Comparison of ENCODE assay signal across 24 cellular contexts in genomic region chr15:81282911-81283310, GRCh38.
"Had no signal": no experiment of that assay in that cellular context is flagged by ENCODE, and none has a peak within 500 bp of the region (broad histone marks: within the 10 kb centered on the region; RNA-seq: fewer than 3 reads in every experiment).

No MANE protein-coding gene starts in this region.

- DNase-seq: activated B cell treated with CpG ODN at 0.5 μM for 24 hours; activated CD4-positive, alpha-beta T cell treated with anti-CD3 and anti-CD28 coated beads for 1 hour; activated CD4-positive, alpha-beta T cell treated with anti-CD3 and anti-CD28 coated beads, Interleukin-2, amount 10 ng/mL, durations not matched to agents 24 days and 14 days; activated CD4-positive, alpha-beta T cell treated with anti-CD3 and anti-CD28 coated beads, Interleukin-2, amount 50 U/mL, for 48 hours; activated CD8-positive, alpha-beta memory T cell treated with anti-CD3 and anti-CD28 coated beads, Interleukin-2, amount 10 ng/mL, durations not matched to agents 7 days and 5 days; activated naive CD4-positive, alpha-beta T cell treated with Interleukin-2 at 50 U/mL for 16 hours; aorta; central memory CD4-positive, alpha-beta T cell; MM.1S; NCI-H1105; NCI-H1436; NCI-H1694 treated with DMSO at 0.1 percent for 48 hours; NCI-H2029 treated with DMSO at 0.1 percent for 48 hours; NCI-H345; NCI-H510A; NCI-H526 treated with DMSO at 0.1 percent for 48 hours; NCI-H82; RPMI8226; SHP77; T-helper 2 cell; T1000 had no signal

- H3K27me3 ChIP-seq: breast epithelium had no signal

- H3K9me3 ChIP-seq: breast epithelium had no signal

- FAIRE-seq: TTC549 had no signal

- H3K9me3 Mint-ChIP-seq: IgD-negative memory B cell had no signal

- H3K36me3 Mint-ChIP-seq: IgD-negative memory B cell had no signal

- H3K4me1 ChIP-seq: breast epithelium had no signal

- ATAC-seq: activated CD8-positive, alpha-beta memory T cell treated with anti-CD3 and anti-CD28 coated beads, Interleukin-2, amount 10 ng/mL, durations not matched to agents 7 days and 5 days had no signal

- H3K36me3 ChIP-seq: breast epithelium had no signal

- H3K27ac ChIP-seq: breast epithelium had no signal

- H3K27ac Mint-ChIP-seq: activated B cell treated with CpG ODN at 0.5 μM for 24 hours; activated CD4-positive, alpha-beta T cell treated with anti-CD3 and anti-CD28 coated beads, Interleukin-2, amount 10 ng/mL, durations not matched to agents 24 days and 14 days; activated CD8-positive, alpha-beta memory T cell treated with anti-CD3 and anti-CD28 coated beads, Interleukin-2, amount 10 ng/mL, durations not matched to agents 7 days and 5 days had no signal

- H3K27me3 Mint-ChIP-seq: activated B cell treated with CpG ODN at 0.5 μM for 24 hours; activated CD4-positive, alpha-beta T cell treated with anti-CD3 and anti-CD28 coated beads, Interleukin-2, amount 10 ng/mL, durations not matched to agents 24 days and 14 days; activated CD8-positive, alpha-beta memory T cell treated with anti-CD3 and anti-CD28 coated beads, Interleukin-2, amount 10 ng/mL, durations not matched to agents 7 days and 5 days; IgD-negative memory B cell had no signal

- H3K4me3 ChIP-seq: breast epithelium had no signal

- H3K4me3 Mint-ChIP-seq: activated B cell treated with CpG ODN at 0.5 μM for 24 hours; activated CD4-positive, alpha-beta T cell treated with anti-CD3 and anti-CD28 coated beads, Interleukin-2, amount 10 ng/mL, durations not matched to agents 24 days and 14 days; activated CD8-positive, alpha-beta memory T cell treated with anti-CD3 and anti-CD28 coated beads, Interleukin-2, amount 10 ng/mL, durations not matched to agents 7 days and 5 days; IgD-negative memory B cell had no signal
